Comparison of ENCODE assay signal across 15 cellular contexts in the genomic region with DNA sequence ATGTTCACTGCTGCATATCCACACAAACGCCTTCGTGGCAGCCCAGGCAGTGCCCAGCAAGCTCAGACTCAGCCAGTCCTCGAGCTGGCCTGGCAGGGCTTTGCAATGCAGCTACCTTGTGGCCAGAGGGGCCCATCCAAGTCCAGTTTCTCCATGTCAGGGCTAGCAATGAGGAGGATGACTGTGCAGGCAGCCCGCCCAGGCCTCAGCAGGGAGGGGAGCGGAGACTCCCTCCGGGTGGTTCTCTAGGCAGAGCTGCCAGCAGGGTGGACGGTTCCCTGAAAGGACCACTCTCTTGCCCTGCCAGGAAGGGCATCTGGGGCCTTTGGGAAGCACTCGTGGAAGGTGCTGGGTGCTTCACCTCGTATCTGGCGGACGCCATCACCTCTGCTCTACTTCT. TPM values are rescaled to one million over a fixed set of nuclear protein-coding genes. Genes with fewer than 3 reads are reported as not detected.
A peak's percentile ranks its signal among the peaks of the same experiment; 100 is the strongest.
DNase-seq lines count a peak whose midpoint lies in the region; ATAC-seq and TF ChIP-seq lines count a peak whose summit lies in the region.
"Had no signal": no experiment of that assay in that cellular context is flagged by ENCODE, and none has a peak within 500 bp of the region (broad histone marks: within the 10 kb centered on the region; RNA-seq: fewer than 3 reads in every experiment).

No MANE protein-coding gene starts in this region.

- no peak overlapping the region for H3K4me3 ChIP-seq in BLaER1 treated with 17β-estradiol and CSF1 and Interleukin-3, amounts not matched to agents 10 nM and 100 nM
- H3K4me3 ChIP-seq in MM.1S (ENCODE audit: low read length): no peak overlapping the region
- H3K4me3 ChIP-seq: esophagus muscularis mucosa, uterus had no signal

- peak; percentile 19 for DNase-seq in NCI-H226
- peak; percentile 91 for DNase-seq in fibroblast of gingiva (ENCODE audit: low read depth)
- DNase-seq in sciatic nerve (ENCODE audit: low spot score): no peak
- DNase-seq in NOMO-1 treated with dmso at 0.1 percent for 144 hours (lab: John Stamatoyannopoulos, UW; ENCODE audit: unreplicated experiment): no peak
- no peak for DNase-seq in MM.1S
- no peak for DNase-seq in RPMI8226
- no peak for DNase-seq in NCI-H510A treated with DMSO at 0.1 percent for 48 hours (lab: John Stamatoyannopoulos, UW)
- DNase-seq: activated naive CD4-positive, alpha-beta T cell; GF-D8; HCEC 1CT; MV-4-11; NCI-H2171 had no signal

- peaks cover 0 to 86% (median 45%) of the 10 kb centered on the region in 11 experiments; a peak in 15 of 22 replicates for H3K36me3 ChIP-seq in BLaER1 treated with 17β-estradiol and CSF1 and Interleukin-3, amounts not matched to agents 10 nM and 100 nM
- H3K36me3 ChIP-seq in MM.1S (replicated peaks; ENCODE audit: insufficient read depth, low read length): no peaks in the 10 kb centered on the region
- H3K36me3 ChIP-seq: esophagus muscularis mucosa, uterus had no signal

- intact Hi-C loops in sciatic nerve (cut with DNase I): no loop called here

- H4K20me1 ChIP-seq in BLaER1 treated with 17β-estradiol and CSF1 and Interleukin-3, amounts not matched to agents 10 nM and 100 nM: peaks cover 11 to 100% (median 90%) of the 10 kb centered on the region in 11 experiments; a peak in 18 of 22 replicates
- H4K20me1 ChIP-seq in MM.1S (ENCODE audit: insufficient read depth, low read length): no peaks in the 10 kb centered on the region

- H3K27ac ChIP-seq in BLaER1 treated with 17β-estradiol and CSF1 and Interleukin-3, amounts not matched to agents 10 nM and 100 nM: peak overlapping the region in 7 of 11 experiments; percentile 20 to 53 (median 27); a peak in 9 of 22 replicates
- H3K27ac ChIP-seq in MM.1S (ENCODE audit: low read length): no peak overlapping the region
- H3K27ac ChIP-seq: esophagus muscularis mucosa, uterus had no signal

- H2AFZ ChIP-seq in MM.1S (ENCODE audit: low read length): no peak overlapping the region

- peak; percentile 18 for ATAC-seq in sciatic nerve

- H3K9me3 ChIP-seq in BLaER1 treated with 17β-estradiol and CSF1 and Interleukin-3, amounts not matched to agents 10 nM and 100 nM (replicated peaks in 1 of 11): no peaks in the 10 kb centered on the region
- H3K9me3 ChIP-seq in MM.1S (replicated peaks; ENCODE audit: insufficient read depth, low read length): no peaks in the 10 kb centered on the region
- H3K9me3 ChIP-seq: esophagus muscularis mucosa, uterus had no signal

- H3K79me2 ChIP-seq in MM.1S (ENCODE audit: low read length): no peaks in the 10 kb centered on the region

- peaks cover 54 to 100% (median 92%) of the 10 kb centered on the region in 10 experiments for H3K4me1 ChIP-seq in BLaER1 treated with 17β-estradiol and CSF1 and Interleukin-3, amounts not matched to agents 10 nM and 100 nM
- no peaks in the 10 kb centered on the region for H3K4me1 ChIP-seq in MM.1S (ENCODE audit: low read length)
- H3K4me1 ChIP-seq: esophagus muscularis mucosa, uterus had no signal

- peak overlapping the region in 9 of 11 experiments; percentile 23 to 93 (median 82); a peak in 13 of 22 replicates for H3K4me2 ChIP-seq in BLaER1 treated with 17β-estradiol and CSF1 and Interleukin-3, amounts not matched to agents 10 nM and 100 nM
- no peak overlapping the region for H3K4me2 ChIP-seq in MM.1S (ENCODE audit: low read depth, low read length)

- H3K27me3 ChIP-seq in BLaER1 treated with 17β-estradiol and CSF1 and Interleukin-3, amounts not matched to agents 10 nM and 100 nM: peaks cover 0 to 25% (median 0%) of the 10 kb centered on the region in 11 experiments; a peak in 5 of 22 replicates
- H3K27me3 ChIP-seq in MM.1S (replicated peaks; ENCODE audit: insufficient read depth, low read length): no peaks in the 10 kb centered on the region
- H3K27me3 ChIP-seq: esophagus muscularis mucosa, uterus had no signal

- H3F3A ChIP-seq in MM.1S (ENCODE audit: insufficient read depth, low read length): peaks cover under 1% of the 10 kb centered on the region; the same call in 1 of the 2 replicates

- no peaks in the 10 kb centered on the region for H3K9me2 ChIP-seq in MM.1S (replicated peaks; ENCODE audit: insufficient read depth, low read length)

- H3K9ac ChIP-seq in BLaER1 treated with 17β-estradiol and CSF1 and Interleukin-3, amounts not matched to agents 10 nM and 100 nM: peak overlapping the region in 1 of 11 experiments; percentile 24; a peak in 1 of 22 replicates
- H3K9ac ChIP-seq in MM.1S (ENCODE audit: low read length): no peak overlapping the region

- no peak for TF ChIP-seq CTCF in MM.1S (IDR thresholded peaks at IDR 0.05; ENCODE audit: low read length)

RNA-seq across cellular contexts. Expression of gene RUNX1, which starts 56.4 kb away (rescaled TPM):
- total RNA-seq in sciatic nerve: 109 TPM

Comparison
In these comparisons a context has a peak if more than half of its experiments do, and no peak if none do; other contexts are left out.
1. DNase-seq: peak in NCI-H226 (single experiment) and fibroblast of gingiva (single experiment); none in sciatic nerve (single experiment), NOMO-1 treated with dmso at 0.1 percent for 144 hours (single experiment), MM.1S (single experiment), RPMI8226 (single experiment) and NCI-H510A treated with DMSO at 0.1 percent for 48 hours (single experiment).